12 cellular contexts compared by ENCODE assay signal in genomic region chr14:88352299-88353097, GRCh38. TPM values are rescaled to one million over a fixed set of nuclear protein-coding genes. Genes with fewer than 3 reads are reported as not detected.
DNase-seq lines count a peak whose midpoint lies in the region; ATAC-seq and TF ChIP-seq lines count a peak whose summit lies in the region.
"Had no signal": no experiment of that assay in that cellular context is flagged by ENCODE, and none has a peak within 500 bp of the region (broad histone marks: within the 10 kb centered on the region; RNA-seq: fewer than 3 reads in every experiment).

No MANE protein-coding gene starts in this region.

- TF ChIP-seq CTCF in cardiac muscle cell (IDR thresholded peaks at IDR 0.05; ENCODE audit: low read depth, low read length) (no peak), heart left ventricle (IDR thresholded peaks at IDR 0.05) (no peak), foreskin fibroblast (IDR thresholded peaks at IDR 0.05; ENCODE audit: low read depth, low read length) (no peak), testis (IDR thresholded peaks at IDR 0.05) (no peak)

- H3K4me3 ChIP-seq in cardiac muscle cell (no peak overlapping the region), heart left ventricle (no peak overlapping the region), foreskin fibroblast (ENCODE audit: low read depth in 1 of 2, low read length in 2 of 2) (no peak overlapping the region), testis (no peak overlapping the region)
- H3K4me3 ChIP-seq: A549 had no signal

- no peaks in the 10 kb centered on the region for H3K9me3 Mint-ChIP-seq in activated naive CD8-positive, alpha-beta T cell treated with anti-CD3 and anti-CD28 coated beads for 36 hours
- no peaks in the 10 kb centered on the region for H3K9me3 Mint-ChIP-seq in activated naive CD8-positive, alpha-beta T cell treated with anti-CD3 and anti-CD28 coated beads, Interleukin-2, amount 50 U/mL, for 24 hours

- H3K4me1 ChIP-seq in cardiac muscle cell (ENCODE audit: low read depth): peaks cover 17% of the 10 kb centered on the region
- no peaks in the 10 kb centered on the region for H3K4me1 ChIP-seq in heart left ventricle
- H3K4me1 ChIP-seq in testis: no peaks in the 10 kb centered on the region
- H3K4me1 ChIP-seq: A549 had no signal

- H3K27ac ChIP-seq in cardiac muscle cell (no peak overlapping the region), heart left ventricle (no peak overlapping the region), testis (no peak overlapping the region)
- H3K27ac ChIP-seq: A549 had no signal

- H3K27ac Mint-ChIP-seq in activated naive CD8-positive, alpha-beta T cell treated with anti-CD3 and anti-CD28 coated beads for 36 hours: no peak overlapping the region
- no peak overlapping the region for H3K27ac Mint-ChIP-seq in activated naive CD8-positive, alpha-beta T cell treated with anti-CD3 and anti-CD28 coated beads, Interleukin-2, amount 50 U/mL, for 24 hours

- H3K27me3 ChIP-seq in cardiac muscle cell (no peaks in the 10 kb centered on the region), heart left ventricle (no peaks in the 10 kb centered on the region), testis (no peaks in the 10 kb centered on the region)

- TF ChIP-seq POLR2A in heart left ventricle (IDR thresholded peaks at IDR 0.05) (no peak), testis (IDR thresholded peaks at IDR 0.05) (no peak)

- no peaks in the 10 kb centered on the region for H3K27me3 Mint-ChIP-seq in activated naive CD8-positive, alpha-beta T cell treated with anti-CD3 and anti-CD28 coated beads for 36 hours
- no peaks in the 10 kb centered on the region for H3K27me3 Mint-ChIP-seq in activated naive CD8-positive, alpha-beta T cell treated with anti-CD3 and anti-CD28 coated beads, Interleukin-2, amount 50 U/mL, for 24 hours

- intact Hi-C loops in heart left ventricle (cut with DNase I) (no loop called here), testis (cut with DNase I; ENCODE audit: low total_unique reads) (no loop called here)

- DNase-seq in cardiac muscle cell (ENCODE audit: low read depth in 1 of 2, low spot score in 1 of 2): peak; percentile 11 to 60
- DNase-seq in heart left ventricle: no peak
- DNase-seq in NCI-H69 (lab: John Stamatoyannopoulos, UW): peak; percentile 92
- peak; percentile 40 to 49 for DNase-seq in foreskin fibroblast
- DNase-seq in activated naive CD8-positive, alpha-beta T cell treated with anti-CD3 and anti-CD28 coated beads for 36 hours: no peak
- DNase-seq in activated naive CD8-positive, alpha-beta T cell treated with anti-CD3 and anti-CD28 coated beads, Interleukin-2, amount 50 U/mL, for 24 hours: no peak
- DNase-seq in activated naive CD4-positive, alpha-beta T cell (lab: John Stamatoyannopoulos, UW): no peak
- no peak for DNase-seq in testis
- DNase-seq: stimulated activated CD4-positive, alpha-beta T cell treated with anti-CD3 and anti-CD28 coated beads, Interleukin-12 subunit alpha, Interleukin-12 subunit beta, amount 100 ng/mL, for 4 hours had no signal

- WGBS in heart left ventricle, 4 donors: 38 to 40% (median 40%) methylated on average over 6 of the region's 6 CpGs
- 56 to 73% methylated on average over 6 of the region's 6 CpGs for WGBS in testis, 2 donors

- H3K36me3 ChIP-seq in cardiac muscle cell (no peaks in the 10 kb centered on the region), heart left ventricle (no peaks in the 10 kb centered on the region), testis (ENCODE audit: low read depth, missing control alignments) (no peaks in the 10 kb centered on the region)

- H3K4me3 Mint-ChIP-seq in activated naive CD8-positive, alpha-beta T cell treated with anti-CD3 and anti-CD28 coated beads for 36 hours: no peak overlapping the region
- H3K4me3 Mint-ChIP-seq in activated naive CD8-positive, alpha-beta T cell treated with anti-CD3 and anti-CD28 coated beads, Interleukin-2, amount 50 U/mL, for 24 hours: no peak overlapping the region

- no peaks in the 10 kb centered on the region for H3K36me3 Mint-ChIP-seq in activated naive CD8-positive, alpha-beta T cell treated with anti-CD3 and anti-CD28 coated beads for 36 hours
- no peaks in the 10 kb centered on the region for H3K36me3 Mint-ChIP-seq in activated naive CD8-positive, alpha-beta T cell treated with anti-CD3 and anti-CD28 coated beads, Interleukin-2, amount 50 U/mL, for 24 hours (ENCODE audit: low read depth)

- no peaks in the 10 kb centered on the region for H3K9me3 ChIP-seq in cardiac muscle cell (ENCODE audit: low read depth)
- H3K9me3 ChIP-seq in heart left ventricle: no peaks in the 10 kb centered on the region
- no peaks in the 10 kb centered on the region for H3K9me3 ChIP-seq in testis
- H3K9me3 ChIP-seq: A549 had no signal

- no peak for ATAC-seq in heart left ventricle
- ATAC-seq in activated naive CD8-positive, alpha-beta T cell treated with anti-CD3 and anti-CD28 coated beads, Interleukin-2, amount 50 U/mL, for 24 hours: no peak
- ATAC-seq: A549, HepG2 had no signal

- H3K4me1 Mint-ChIP-seq in activated naive CD8-positive, alpha-beta T cell treated with anti-CD3 and anti-CD28 coated beads for 36 hours: no peaks in the 10 kb centered on the region
- no peaks in the 10 kb centered on the region for H3K4me1 Mint-ChIP-seq in activated naive CD8-positive, alpha-beta T cell treated with anti-CD3 and anti-CD28 coated beads, Interleukin-2, amount 50 U/mL, for 24 hours

RNA-seq across cellular contexts. Expression of gene KCNK10, which starts 29.4 kb away (rescaled TPM):
- total RNA-seq in cardiac muscle cell: not detected in 2 replicates
- polyA plus RNA-seq in cardiac muscle cell: not detected in 2 replicates
- total RNA-seq in heart left ventricle: under 1 TPM in 3 of 9 donors, not detected in 6; 0.13 to 0.31 (median 0.27) TPM
- under 1 TPM in 1 of 2 donors, not detected in 1; 0.07 TPM for polyA plus RNA-seq in heart left ventricle
- total RNA-seq in activated naive CD8-positive, alpha-beta T cell treated with anti-CD3 and anti-CD28 coated beads for 36 hours: not detected
- 1 to 10 TPM; 1.6 to 4.2 TPM for total RNA-seq in testis
- polyA plus RNA-seq in testis (ENCODE audit: insufficient read depth, low read depth, low replicate concordance): 0.55 TPM
- total RNA-seq: G401, HepG2 had no signal
- polyA plus RNA-seq: A549, HepG2 had no signal

RNA-seq across cellular contexts. Expression of gene SPATA7, which starts 33.0 kb away (rescaled TPM):
- total RNA-seq in cardiac muscle cell (25.6 and 38.5 TPM in 2 replicates), heart left ventricle (10 to 100 TPM in 4 of 9 donors, 1 to 10 TPM in 5; 5.5 to 15.1 (median 9.2) TPM), testis (100 to 1,000 TPM in 1 of 2 donors, 10 to 100 TPM in 1; 54.8 to 113 TPM)
- polyA plus RNA-seq in cardiac muscle cell (19.1 and 23.2 TPM in 2 replicates), heart left ventricle (1 to 10 TPM; 3.1 to 4.6 TPM), testis (ENCODE audit: insufficient read depth, low read depth, low replicate concordance) (87.3 TPM)
- total RNA-seq in activated naive CD8-positive, alpha-beta T cell treated with anti-CD3 and anti-CD28 coated beads for 36 hours: 1 to 10 TPM; 2.5 to 3.0 TPM

Comparison
In these comparisons a context has a peak if more than half of its experiments do, and no peak if none do; other contexts are left out.
1. DNase-seq: peak in cardiac muscle cell (2 of 2), NCI-H69 (single experiment) and foreskin fibroblast (2 of 2); none in heart left ventricle (0 of 5), activated naive CD8-positive, alpha-beta T cell treated with anti-CD3 and anti-CD28 coated beads for 36 hours (single experiment), activated naive CD8-positive, alpha-beta T cell treated with anti-CD3 and anti-CD28 coated beads, Interleukin-2, amount 50 U/mL, for 24 hours (single experiment), activated naive CD4-positive, alpha-beta T cell (0 of 4) and testis (single experiment).